In the genomic region with DNA sequence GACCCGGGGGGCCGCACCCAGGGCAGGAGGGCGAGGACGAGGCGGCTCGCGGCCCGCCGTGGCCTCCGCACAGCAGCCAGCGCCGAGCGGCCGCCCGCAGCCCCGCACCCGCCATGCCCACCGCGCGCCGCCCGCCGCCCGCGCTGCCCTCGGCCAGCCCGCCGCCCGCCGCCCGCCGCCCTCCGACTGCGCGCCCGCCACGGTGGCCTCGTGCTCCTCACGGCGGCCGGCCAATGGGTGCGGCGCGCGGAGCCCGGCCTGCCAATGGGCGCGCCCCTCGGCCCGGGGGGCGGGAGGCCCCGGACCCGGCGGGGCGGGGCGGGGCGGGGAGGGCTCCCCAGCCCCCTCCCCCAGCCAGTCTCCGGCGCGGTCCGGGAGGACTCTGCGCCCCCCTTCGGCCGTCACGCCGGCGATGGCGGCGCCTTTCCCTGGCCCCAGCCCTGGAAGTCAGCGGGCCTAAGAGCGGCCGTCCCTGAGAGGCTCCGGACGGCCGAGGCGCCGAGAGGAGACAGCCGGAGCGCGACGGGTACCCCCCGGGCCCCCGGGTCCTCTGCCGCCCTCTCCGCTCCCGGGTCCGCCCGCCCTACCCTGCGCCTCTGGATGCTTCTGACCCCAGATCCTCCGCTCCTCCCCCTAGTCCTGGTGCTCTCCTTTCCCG, we compare ENCODE assay signal across 7 cellular contexts.
A peak's percentile ranks its signal among the peaks of the same experiment; 100 is the strongest.
DNase-seq lines count a peak whose midpoint lies in the region; ATAC-seq and TF ChIP-seq lines count a peak whose summit lies in the region.

A gene (minus strand): TSS at position 235 of the 658 bp plus-strand sequence. CDS start 120 bp downstream, at position 115.

- no peak for TF ChIP-seq CTCF in GM12865 (IDR thresholded peaks at IDR 0.05; ENCODE audit: insufficient read depth, low read depth, low read length, missing control alignments)

- ATAC-seq in HG02798 (IDR thresholded peaks at IDR 0.05; ENCODE audit: poor library complexity, unreplicated experiment) = peak; percentile 31

- DNase-seq in GM12865 (ENCODE audit: low read depth) (peak; percentile 83), NCI-H748 treated with DMSO at 0.1 percent for 48 hours (lab: John Stamatoyannopoulos, UW) (peak; percentile 32), epidermal melanocyte (ENCODE audit: insufficient read length, low spot score) (peak; percentile 87), middle frontal gyrus (ENCODE audit: extremely low spot score, low spot score) (peak; percentile 22)
- DNase-seq in activated CD8-positive, alpha-beta memory T cell treated with anti-CD3 and anti-CD28 coated beads, Interleukin-2, amount 50 U/mL, for 48 hours = peak; percentile 87
- DNase-seq in stimulated activated CD8-positive, alpha-beta memory T cell treated with anti-CD3 and anti-CD28 coated beads, Interleukin-4, amount 100 ng/mL, for 1 hour (ENCODE audit: low read depth in 2 of 2, low spot score in 1 of 2) = peak; percentile 20 to 24

- peak within 1 kb of the TSS; percentile 81 for H3K4me3 ChIP-seq in GM12865 (ENCODE audit: low read depth, low read length)

Comparison
In these comparisons a context has a peak if more than half of its experiments do, and no peak if none do; other contexts are left out.
1. Peak in every context shown above with its lines: DNase-seq, ATAC-seq and H3K4me3 ChIP-seq.
2. DNase-seq: peak in every context shown above with its lines; median percentile 87 in activated CD8-positive, alpha-beta memory T cell treated with anti-CD3 and anti-CD28 coated beads, Interleukin-2, amount 50 U/mL, for 48 hours; 87 in epidermal melanocyte; 83 in GM12865; 32 in NCI-H748 treated with DMSO at 0.1 percent for 48 hours; 22 in middle frontal gyrus; 22 in stimulated activated CD8-positive, alpha-beta memory T cell treated with anti-CD3 and anti-CD28 coated beads, Interleukin-4, amount 100 ng/mL, for 1 hour.